ENCODE assay signal across 8 cellular contexts in genomic region chr3:8473990-8474389, GRCh38.
"Had no signal": no experiment of that assay in that cellular context is flagged by ENCODE, and none has a peak within 500 bp of the region (broad histone marks: within the 10 kb centered on the region; RNA-seq: fewer than 3 reads in every experiment).

No MANE protein-coding gene starts in this region.

- DNase-seq: H7, HFFc6, Kasumi-1, KG1 had no signal

- ATAC-seq: GM23338, HCT116 had no signal

- H3K36me3 ChIP-seq: HAP-1 had no signal

- H3K4me3 ChIP-seq: GM23338, HAP-1 had no signal

- H3K4me1 ChIP-seq: HAP-1 had no signal

- H3K27ac ChIP-seq: HL-60 had no signal

- H3K9me3 ChIP-seq: HAP-1 had no signal

- H3K4me2 ChIP-seq: GM23338 had no signal

- H2AFZ ChIP-seq: GM23338 had no signal
